16 cellular contexts compared by ENCODE assay signal in genomic region chr16:12185563-12185962, GRCh38.
DNase-seq lines count a peak whose midpoint lies in the region; ATAC-seq, FAIRE-seq and TF ChIP-seq lines count a peak whose summit lies in the region.
"Had no signal": no experiment of that assay in that cellular context is flagged by ENCODE, and none has a peak within 500 bp of the region (broad histone marks: within the 10 kb centered on the region; RNA-seq: fewer than 3 reads in every experiment).

No MANE protein-coding gene starts in this region.

- H3K4me2 ChIP-seq in H1 (ENCODE audit: insufficient read depth in 1 of 2, low read depth in 2 of 2, low read length in 2 of 2) (no peak overlapping the region), parathyroid adenoma (ENCODE audit: low read length) (no peak overlapping the region)

- H3K9ac ChIP-seq in H1 (replicated peaks in 1 of 4; ENCODE audit: extremely low read depth in 1 of 4, low read depth in 3 of 4, low read length in 3 of 4) (no peak overlapping the region; a peak in 1 of 7 replicates), parathyroid adenoma (no peak overlapping the region)

- TF ChIP-seq RAD21 in H1 (IDR thresholded peaks at IDR 0.05 in 1 of 2, conservative IDR thresholded peaks at IDR 0.05 in 1 of 2; ENCODE audit: low read depth in 2 of 2, low read length in 2 of 2): no peak

- intact Hi-C loops in CD8-positive, alpha-beta T cell (cut with DNase I, micrococcal nuclease): no loop called here

- H2AK5ac ChIP-seq in H1 (ENCODE audit: low read depth, low read length): no peak overlapping the region

- no peak overlapping the region for H3K23ac ChIP-seq in H1 (ENCODE audit: insufficient read length)

- no peaks in the 10 kb centered on the region for H3K36me3 ChIP-seq in CD8-positive, alpha-beta T cell (ENCODE audit: insufficient read depth, low read length)
- H3K36me3 ChIP-seq in H1 (ENCODE audit: control insufficient read depth in 2 of 4, insufficient read depth in 4 of 4, low read length in 3 of 4) (no peaks in the 10 kb centered on the region), parathyroid adenoma (ENCODE audit: control insufficient read depth, insufficient read depth, low read length) (no peaks in the 10 kb centered on the region)

- no peak for DNase-seq in CD8-positive, alpha-beta T cell
- DNase-seq in LHCN-M2 (ENCODE audit: low read depth) (peak; percentile 31), H1 (ENCODE audit: low read depth in 1 of 2, low spot score in 2 of 2) (no peak), middle frontal gyrus (ENCODE audit: extremely low spot score, low spot score) (no peak), RWPE1 (ENCODE audit: low spot score) (no peak)
- DNase-seq: C1 segment of cervical spinal cord; CD4-positive, alpha-beta T cell; DMS79; HCEC 1CT; HFFc6 had no signal

- no peak for TF ChIP-seq EP300 in H1 (IDR thresholded peaks at IDR 0.05; ENCODE audit: borderline replicate concordance in 1 of 2, low read depth in 2 of 2, low read length in 2 of 2)

- peak overlapping the region; percentile 40; the same call in 1 of the 2 replicates for H2BK15ac ChIP-seq in H1 (ENCODE audit: low read length)

- 89% methylated on average over 7 of the region's 7 CpGs; no CpG with 5 or more reads in 1 of the 2 experiments for WGBS in H1 (ENCODE audit: extremely low coverage in 1 of 2, insufficient coverage in 1 of 2, insufficient read length in 1 of 2, insufficient replicate concordance in 2 of 2, low coverage in 1 of 2, low lambda C conversion rate in 2 of 2, missing lambda C conversion rate in 1 of 2), 2 experiments

- H3K27me3 Mint-ChIP-seq in CD8-positive, alpha-beta T cell (ENCODE audit: low read depth): no peaks in the 10 kb centered on the region
- H3K27me3 Mint-ChIP-seq: B cell; CD4-positive, alpha-beta T cell had no signal

- H3K4me3 ChIP-seq in CD8-positive, alpha-beta T cell (ENCODE audit: low read depth, low read length): no peak overlapping the region
- H3K4me3 ChIP-seq in H1 (ENCODE audit: extremely low read depth in 1 of 4, insufficient read depth in 2 of 4, low read depth in 3 of 4, low read length in 4 of 4) (no peak overlapping the region), parathyroid adenoma (ENCODE audit: low read depth, low read length) (no peak overlapping the region)

- H3K36me3 Mint-ChIP-seq in CD8-positive, alpha-beta T cell: peaks cover 5% of the 10 kb centered on the region

- H4K91ac ChIP-seq in H1 (replicated peaks; ENCODE audit: insufficient read length, low read length): no peak overlapping the region

- no peaks in the 10 kb centered on the region for H3K4me1 ChIP-seq in CD8-positive, alpha-beta T cell (ENCODE audit: insufficient read depth, low read length)
- peaks cover 2 to 20% (median 7%) of the 10 kb centered on the region in 4 experiments; a peak in 5 of 7 replicates for H3K4me1 ChIP-seq in H1 (replicated peaks in 1 of 4; ENCODE audit: control insufficient read depth in 3 of 4, insufficient read depth in 4 of 4, low read length in 3 of 4)
- H3K4me1 ChIP-seq in parathyroid adenoma: peaks cover 23% of the 10 kb centered on the region

- no peak overlapping the region for H4K5ac ChIP-seq in H1 (ENCODE audit: insufficient read length, low read depth, low read length)

- H2BK12ac ChIP-seq in H1 (ENCODE audit: low read depth, low read length): no peak overlapping the region

- no peak overlapping the region for H3K18ac ChIP-seq in H1 (ENCODE audit: extremely low read depth, low read length)

- H2BK5ac ChIP-seq in H1 (ENCODE audit: low read depth, low read length): no peak overlapping the region

- no peak overlapping the region for H2BK20ac ChIP-seq in H1 (ENCODE audit: low read length)

- no peak overlapping the region for H3K4me3 Mint-ChIP-seq in CD8-positive, alpha-beta T cell
- H3K4me3 Mint-ChIP-seq: B cell; CD4-positive, alpha-beta T cell; HFFc6 had no signal

- H3K79me2 ChIP-seq in H1 (ENCODE audit: control insufficient read depth in 1 of 2, insufficient read depth in 2 of 2, low read length in 2 of 2) (no peaks in the 10 kb centered on the region), parathyroid adenoma (peaks cover 46% of the 10 kb centered on the region)

- H3K27ac Mint-ChIP-seq in CD8-positive, alpha-beta T cell: peak overlapping the region; percentile 56
- H3K27ac Mint-ChIP-seq: B cell; CD4-positive, alpha-beta T cell; HFFc6 had no signal

- CTCF ChIA-PET in CD8-positive, alpha-beta T cell (lab: Charles Lee): no interaction called here
- CTCF ChIA-PET in H1 (lab: Charles Lee; ENCODE audit: partially characterized antibody) (interaction anchor here (1.2 to 1.4 kb wide), 6 partner anchors 12 to 91 kb away, joined by 3 to 7 read pairs (median 4); no protein-coding TSS in a partner anchor), RWPE1 (lab: Yijun Ruan, JAX) (interaction anchor here (0.7 kb wide), 2 partner anchors 44 to 106 kb away, joined by 3 to 5 read pairs; no protein-coding TSS in a partner anchor)

- H3K14ac ChIP-seq in H1 (ENCODE audit: insufficient read length): no peak overlapping the region

- ATAC-seq in CD8-positive, alpha-beta T cell: no peak
- no peak for ATAC-seq in HG03342 (IDR thresholded peaks at IDR 0.05; ENCODE audit: unreplicated experiment)

- no peaks in the 10 kb centered on the region for H4K20me1 ChIP-seq in H1 (replicated peaks in 1 of 2; ENCODE audit: control insufficient read depth in 1 of 2, insufficient read depth in 2 of 2, low read length in 2 of 2)

- H3K23me2 ChIP-seq in H1 (ENCODE audit: low read depth, low read length): no peaks in the 10 kb centered on the region

- no peak overlapping the region for H2BK120ac ChIP-seq in H1 (replicated peaks; ENCODE audit: low read depth, low read length)

- H3K9me3 ChIP-seq in CD8-positive, alpha-beta T cell (ENCODE audit: low read length): no peaks in the 10 kb centered on the region
- H3K9me3 ChIP-seq in H1 (ENCODE audit: insufficient read depth in 2 of 2, low read depth in 1 of 2, low read length in 1 of 2): no peaks in the 10 kb centered on the region
- H3K9me3 ChIP-seq in parathyroid adenoma (ENCODE audit: control insufficient read depth, low read length): no peaks in the 10 kb centered on the region

- no peak for TF ChIP-seq POLR2A in H1 (IDR thresholded peaks at IDR 0.05; ENCODE audit: control extremely low read depth in 1 of 2, low read depth in 2 of 2, low read length in 2 of 2)

- H3K27ac ChIP-seq in CD8-positive, alpha-beta T cell (ENCODE audit: low read depth, low read length): no peak overlapping the region
- no peak overlapping the region for H3K27ac ChIP-seq in H1 (ENCODE audit: low read depth, low read length)
- peak overlapping the region; percentile 54 for H3K27ac ChIP-seq in parathyroid adenoma
- no peak overlapping the region for H3K27ac ChIP-seq in RWPE1

- H4K8ac ChIP-seq in H1 (ENCODE audit: extremely low read depth, insufficient read depth, low read length): no peak overlapping the region

- FAIRE-seq in H1 (lab: Jason Lieb, UNC): no peak
- FAIRE-seq: A204.1, GM12892, GM19239 had no signal

- no peaks in the 10 kb centered on the region for H3K79me1 ChIP-seq in H1 (ENCODE audit: low read depth, low read length)

- H2AFZ ChIP-seq in H1 (ENCODE audit: low read length) (no peak overlapping the region), parathyroid adenoma (no peak overlapping the region)

- POLR2A ChIA-PET in CD8-positive, alpha-beta T cell (lab: Charles Lee): no interaction called here
- POLR2A ChIA-PET in H1 (lab: Charles Lee; ENCODE audit: partially characterized antibody) (no interaction called here), RWPE1 (lab: Yijun Ruan, JAX; ENCODE audit: low non-redundant PET) (no interaction called here)

- H3K4me1 Mint-ChIP-seq in CD8-positive, alpha-beta T cell (ENCODE audit: low read depth): peaks cover 12% of the 10 kb centered on the region

- H3K56ac ChIP-seq in H1 (replicated peaks; ENCODE audit: insufficient read length, low read depth, low read length): no peak overlapping the region

- no peak overlapping the region for H3K4ac ChIP-seq in H1 (replicated peaks; ENCODE audit: insufficient read length, low read depth, low read length)

- H3K27me3 ChIP-seq in CD8-positive, alpha-beta T cell (ENCODE audit: insufficient read depth, low read length): no peaks in the 10 kb centered on the region
- H3K27me3 ChIP-seq in H1 (replicated peaks in 1 of 4; ENCODE audit: control insufficient read depth in 3 of 4, extremely low read depth in 1 of 4, insufficient read depth in 3 of 4, low read length in 3 of 4) (no peaks in the 10 kb centered on the region), parathyroid adenoma (ENCODE audit: control insufficient read depth, insufficient read depth, low read length) (no peaks in the 10 kb centered on the region)

- TF ChIP-seq CTCF in CD8-positive, alpha-beta T cell (IDR thresholded peaks at IDR 0.05): no peak
- TF ChIP-seq CTCF in H1 (IDR thresholded peaks at IDR 0.05; ENCODE audit: control extremely low read depth in 1 of 3, insufficient read depth in 1 of 3, low read depth in 1 of 3, low read length in 3 of 3): no peak
- TF ChIP-seq CTCF in parathyroid adenoma (IDR thresholded peaks at IDR 0.05): no peak
- no peak for TF ChIP-seq CTCF in RWPE1 (conservative IDR thresholded peaks at IDR 0.05; ENCODE audit: low read depth)

- H3K9me3 Mint-ChIP-seq in CD8-positive, alpha-beta T cell: no peaks in the 10 kb centered on the region
- H3K9me3 Mint-ChIP-seq: CD4-positive, alpha-beta T cell; HFFc6 had no signal

TF ChIP-seq in H1, 55 proteins besides CTCF, POLR2A, EP300 and RAD21:
- TF ChIP-seq SUZ12 (IDR thresholded peaks at IDR 0.05; ENCODE audit: low read length): no peak
- TF ChIP-seq MAFK (IDR thresholded peaks at IDR 0.05; ENCODE audit: low read depth, low read length): no peak
- TF ChIP-seq SP4 (IDR thresholded peaks at IDR 0.05; ENCODE audit: low read length): no peak
- no peak for TF ChIP-seq SIRT6 (IDR thresholded peaks at IDR 0.05; ENCODE audit: low read length)
